19 cellular contexts compared by ENCODE assay signal in genomic region chrX:112688242-112688641, GRCh38.
DNase-seq lines count a peak whose midpoint lies in the region; ATAC-seq and TF ChIP-seq lines count a peak whose summit lies in the region.
"Had no signal": no experiment of that assay in that cellular context is flagged by ENCODE, and none has a peak within 500 bp of the region (broad histone marks: within the 10 kb centered on the region; RNA-seq: fewer than 3 reads in every experiment).

No MANE protein-coding gene starts in this region.

- H3K27ac ChIP-seq in BLaER1 (no peak overlapping the region), DND-41 (ENCODE audit: low read length) (peak overlapping the region; percentile 54; the same call in 1 of the 2 replicates), WERI-Rb-1 (no peak overlapping the region)

- peaks cover 11% of the 10 kb centered on the region for H3K4me1 ChIP-seq in BLaER1
- peaks cover 27% of the 10 kb centered on the region for H3K4me1 ChIP-seq in DND-41 (ENCODE audit: insufficient read depth, low read length)

- H3K4me2 ChIP-seq in BLaER1 (peak overlapping the region; percentile 40), DND-41 (ENCODE audit: insufficient read depth, low read length) (0 out of 2 replicates have a peak overlapping the region, but pooled peaks have one; percentile 5)

- H3K9ac ChIP-seq in BLaER1 (no peak overlapping the region), DND-41 (ENCODE audit: low read depth, low read length) (no peak overlapping the region)

- H3K27me3 ChIP-seq in BLaER1 (peaks cover 57% of the 10 kb centered on the region), DND-41 (ENCODE audit: insufficient read depth, low read length, poor library complexity) (no peaks in the 10 kb centered on the region), WERI-Rb-1 (ENCODE audit: insufficient read depth, low read depth, severe bottlenecking) (peaks cover 16% of the 10 kb centered on the region)

- H3K4me3 ChIP-seq in BLaER1 (no peak overlapping the region), DND-41 (ENCODE audit: low read depth in 1 of 2, low read length in 2 of 2) (no peak overlapping the region), WERI-Rb-1 (ENCODE audit: low read depth, low read length) (no peak overlapping the region)

- no peaks in the 10 kb centered on the region for H3K36me3 ChIP-seq in BLaER1
- no peaks in the 10 kb centered on the region for H3K36me3 ChIP-seq in DND-41 (ENCODE audit: insufficient read depth, low read length)
- no peaks in the 10 kb centered on the region for H3K36me3 ChIP-seq in WERI-Rb-1

- H3K9me3 ChIP-seq in BLaER1 (no peaks in the 10 kb centered on the region), DND-41 (ENCODE audit: insufficient read depth, low read length, severe bottlenecking) (no peaks in the 10 kb centered on the region), WERI-Rb-1 (ENCODE audit: severe bottlenecking) (no peaks in the 10 kb centered on the region)

- no peaks in the 10 kb centered on the region for H3K79me2 ChIP-seq in DND-41 (ENCODE audit: insufficient read depth, low read length)

- TF ChIP-seq CTCF in DND-41 (IDR thresholded peaks at IDR 0.05; ENCODE audit: borderline replicate concordance, extremely low read depth, low read length, poor library complexity, severe bottlenecking) (no peak), WERI-Rb-1 (IDR thresholded peaks at IDR 0.05; ENCODE audit: low read depth, low read length) (no peak)

- H4K20me1 ChIP-seq in BLaER1 = no peaks in the 10 kb centered on the region; the same call in 1 of the 2 replicates
- no peaks in the 10 kb centered on the region for H4K20me1 ChIP-seq in DND-41 (ENCODE audit: insufficient read depth, low read length)

- DNase-seq in DND-41 (peak; percentile 52), MV-4-11 (lab: John Stamatoyannopoulos, UW) (peak; percentile 15), dedifferentiated amniotic fluid mesenchymal stem cell (ENCODE audit: extremely low spot score) (peak; percentile 8), NCI-H2029 treated with DMSO at 0.1 percent for 48 hours (lab: John Stamatoyannopoulos, UW) (no peak), WERI-Rb-1 (no peak)
- DNase-seq: CD4-positive, CD25-positive, alpha-beta regulatory T cell; COR-L47; DMS 273 treated with DMSO at 0.1 percent for 48 hours; KG1; NCI-H1417 treated with DMSO at 0.1 percent for 48 hours; NCI-H187 treated with DMSO at 0.1 percent for 48 hours; NCI-H345; NCI-H526; PC-3; RPMI8226; SHP77 treated with DMSO at 0.1 percent for 48 hours had no signal

- ATAC-seq in DND-41 (ENCODE audit: insufficient read depth, low read depth) (peak; percentile 89), GM21529 (IDR thresholded peaks at IDR 0.05; ENCODE audit: unreplicated experiment) (no peak)
- ATAC-seq: PC-3, SK-N-SH treated with all-trans-retinoic acid at 6 μM for 48 hours had no signal

- H2AFZ ChIP-seq in DND-41 (ENCODE audit: low read depth, low read length) = no peak overlapping the region

Comparison
In these comparisons a context has a peak if more than half of its experiments do, and no peak if none do; other contexts are left out.
1. DNase-seq: peak in DND-41 (single experiment), MV-4-11 (single experiment) and dedifferentiated amniotic fluid mesenchymal stem cell (single experiment); none in NCI-H2029 treated with DMSO at 0.1 percent for 48 hours (single experiment) and WERI-Rb-1 (single experiment).